Comparison of ENCODE assay signal across 8 cellular contexts in the genomic region with DNA sequence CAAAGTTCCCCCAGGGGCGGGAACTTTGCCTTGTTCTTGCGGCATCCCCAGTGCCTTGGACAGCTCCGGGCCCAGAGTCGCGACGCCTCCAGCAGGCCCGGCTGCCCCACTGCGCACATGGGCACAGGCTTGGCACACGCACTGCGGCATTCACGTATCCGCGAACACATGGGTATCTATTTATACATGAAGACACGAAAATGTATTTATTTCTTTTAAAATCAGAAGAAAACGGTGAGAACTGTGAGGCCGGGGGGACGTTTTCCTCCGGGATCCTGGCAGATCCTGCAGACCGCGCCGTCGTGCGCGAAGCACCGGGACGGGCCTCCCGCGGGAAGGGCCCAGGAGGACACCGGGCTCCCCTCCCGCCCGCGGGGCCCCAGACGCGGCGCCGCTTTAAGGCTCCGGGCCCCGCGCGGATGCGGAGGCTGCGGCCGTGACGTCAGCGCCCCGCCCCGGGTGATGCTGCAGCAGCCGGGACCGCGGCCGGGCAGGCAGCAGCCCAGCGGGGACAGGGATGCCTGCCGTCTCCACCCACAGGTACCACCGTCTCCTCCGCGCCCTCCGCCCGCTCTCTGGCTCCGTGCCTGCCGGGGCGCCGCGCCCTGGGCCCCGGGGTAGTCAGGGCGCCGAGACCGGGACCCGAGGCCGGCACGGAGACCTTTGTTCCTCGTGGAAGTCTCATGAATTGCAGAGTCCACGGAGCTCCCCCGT. TPM values are rescaled to one million over a fixed set of nuclear protein-coding genes. Genes with fewer than 3 reads are reported as not detected.
DNase-seq lines count a peak whose midpoint lies in the region; ATAC-seq and TF ChIP-seq lines count a peak whose summit lies in the region.

A gene (plus strand): TSS at position 468 of the 714 bp plus-strand sequence. CDS start 6,216 bp downstream, outside the sequence.

- peaks cover 3 to 4% of the 10 kb centered on the region in 2 donors for H3K4me1 ChIP-seq in breast epithelium

- H3K36me3 ChIP-seq in MG63, result no peaks in the 10 kb centered on the region
- H3K36me3 ChIP-seq in breast epithelium, result no peaks in the 10 kb centered on the region

- CTCF ChIA-PET in activated B cell treated with CpG ODN at 0.5 μM for 24 hours (lab: Charles Lee), result no interaction called here

- ATAC-seq in activated B cell treated with CpG ODN at 0.5 μM for 24 hours (ENCODE audit: low read depth), result peak; percentile 89
- no peak for ATAC-seq in GM18519 (IDR thresholded peaks at IDR 0.05; ENCODE audit: low FRiP score, unreplicated experiment)

- POLR2A ChIA-PET in activated B cell treated with CpG ODN at 0.5 μM for 24 hours (lab: Charles Lee), result interaction anchor here (0.6 to 1.1 kb wide), 2 partner anchors 291 to 405 kb away, joined by 3 to 5 read pairs; a partner anchor contains a TSS

- TF ChIP-seq POLR2A in breast epithelium (IDR thresholded peaks at IDR 0.05), result no peak

- peak; percentile 43 for DNase-seq in ELF-1 (ENCODE audit: low read depth, low spot score)
- DNase-seq in MG63, result peak; percentile 70
- DNase-seq in activated B cell treated with CpG ODN at 0.5 μM for 24 hours, result peak; percentile 74
- peak; percentile 55 to 70 for DNase-seq in breast epithelium (ENCODE audit: low spot score in 2 of 2)
- DNase-seq in iPS-NIHi7 (ENCODE audit: extremely low spot score), result peak; percentile 91
- no peak for DNase-seq in mesenteric fat pad (ENCODE audit: low spot score)

- no peaks in the 10 kb centered on the region for H3K36me3 Mint-ChIP-seq in activated B cell treated with CpG ODN at 0.5 μM for 24 hours (ENCODE audit: low read depth)

- TF ChIP-seq CTCF in activated B cell treated with CpG ODN at 0.5 μM for 24 hours (IDR thresholded peaks at IDR 0.05) (no peak), breast epithelium (IDR thresholded peaks at IDR 0.05) (no peak)

- H3K27me3 ChIP-seq in MG63 (no peaks in the 10 kb centered on the region; the same call in 1 of the 2 replicates), breast epithelium (no peaks in the 10 kb centered on the region)

- peak within 1 kb of the TSS; percentile 29 to 38 for H3K27ac ChIP-seq in breast epithelium
- peak within 1 kb of the TSS in 3 of 21 experiments; percentile 8 to 17 (median 13) for H3K27ac ChIP-seq in skin epidermis

- H3K9me3 ChIP-seq in MG63 (no peaks in the 10 kb centered on the region), breast epithelium (no peaks in the 10 kb centered on the region)

- peak within 1 kb of the TSS; percentile 36 for H3K4me3 ChIP-seq in MG63
- peak within 1 kb of the TSS; percentile 62 to 92 (median 68) for H3K4me3 ChIP-seq in breast epithelium
- H3K4me3 ChIP-seq in skin epidermis, result peak within 1 kb of the TSS; percentile 36 to 59 (median 47)

- H3K27me3 Mint-ChIP-seq in activated B cell treated with CpG ODN at 0.5 μM for 24 hours, result peaks cover 40% of the 10 kb centered on the region

- intact Hi-C loops in activated B cell treated with CpG ODN at 0.5 μM for 24 hours (cut with micrococcal nuclease) (loop anchor here (1.0 kb wide), 1 partner anchor 292 kb away; a partner anchor contains a TSS), breast epithelium (cut with DNase I; ENCODE audit: low total_unique reads) (loop anchor here (10.0 kb wide), 1 partner anchor 333 kb away; no protein-coding TSS in a partner anchor)

- no peak within 1 kb of the TSS for H3K27ac Mint-ChIP-seq in activated B cell treated with CpG ODN at 0.5 μM for 24 hours

- peaks cover 14% of the 10 kb centered on the region for H3K4me1 Mint-ChIP-seq in activated B cell treated with CpG ODN at 0.5 μM for 24 hours

- no peaks in the 10 kb centered on the region for H3K9me3 Mint-ChIP-seq in activated B cell treated with CpG ODN at 0.5 μM for 24 hours

- peak within 1 kb of the TSS; percentile 80 for H3K4me3 Mint-ChIP-seq in activated B cell treated with CpG ODN at 0.5 μM for 24 hours

RNA-seq across cellular contexts. Expression of the gene that starts here (rescaled TPM):
- 0.76 TPM in 1 of 2 replicates, not detected in the other for total RNA-seq in MG63 (2014; rRNA removed; shearing (Covaris generic); ENCODE audit: low replicate concordance)
- total RNA-seq in activated B cell treated with CpG ODN at 0.5 μM for 24 hours, result 0.33 and 0.34 TPM in 2 replicates
- 1 to 10 TPM in 2 of 3 donors, under 1 TPM in 1; 0.73 to 3.6 (median 1.9) TPM for total RNA-seq in breast epithelium
- total RNA-seq in mesenteric fat pad, result 2.0 TPM

Comparison
In these comparisons a context has a peak if more than half of its experiments do, and no peak if none do; other contexts are left out.
1. Peak in DNase-seq and H3K4me3 ChIP-seq in MG63; RNA of the gene not detected or under 1 TPM.
2. Peak in DNase-seq and ATAC-seq in activated B cell treated with CpG ODN at 0.5 μM for 24 hours; RNA of the gene not detected or under 1 TPM.